In the genomic region with DNA sequence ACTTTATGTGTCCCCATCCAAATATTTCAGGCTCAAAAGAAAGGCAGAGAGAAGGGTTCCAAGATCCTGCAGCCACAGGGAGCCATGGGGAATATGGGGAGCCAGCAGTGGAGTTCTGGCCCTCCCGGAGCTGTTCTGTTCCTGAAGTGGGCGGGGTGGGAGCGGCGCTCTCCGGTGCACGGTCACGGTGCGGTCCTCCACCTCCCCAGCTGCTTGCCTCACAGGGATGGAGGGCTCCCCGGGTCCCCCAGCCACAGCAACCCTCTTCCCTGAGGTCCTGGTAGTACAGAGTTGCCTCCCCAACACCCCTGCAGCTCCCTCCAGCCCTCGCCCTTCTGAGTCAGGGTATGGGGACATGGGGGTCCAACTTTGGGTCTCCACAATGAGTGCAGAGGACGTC, we compare ENCODE assay signal across 16 cellular contexts. TPM values are rescaled to one million over a fixed set of nuclear protein-coding genes. Genes with fewer than 3 reads are reported as not detected.
DNase-seq lines count a peak whose midpoint lies in the region; ATAC-seq and TF ChIP-seq lines count a peak whose summit lies in the region.
"Had no signal": no experiment of that assay in that cellular context is flagged by ENCODE, and none has a peak within 500 bp of the region (broad histone marks: within the 10 kb centered on the region; RNA-seq: fewer than 3 reads in every experiment).

No MANE protein-coding gene starts in this region.

- H3K27ac ChIP-seq in right atrium auricular region: no peak overlapping the region
- no peak overlapping the region for H3K27ac ChIP-seq in right cardiac atrium (ENCODE audit: low read length)
- H3K27ac ChIP-seq in psoas muscle: no peak overlapping the region
- H3K27ac ChIP-seq: BLaER1 treated with 17β-estradiol and CSF1 and Interleukin-3, amounts not matched to agents 10 nM and 100 nM had no signal

- TF ChIP-seq CTCF in right atrium auricular region (IDR thresholded peaks at IDR 0.05): no peak
- no peak for TF ChIP-seq CTCF in psoas muscle (IDR thresholded peaks at IDR 0.05)

- H3K4me3 ChIP-seq in right atrium auricular region (no peak overlapping the region), right cardiac atrium (ENCODE audit: low read length) (no peak overlapping the region), psoas muscle (no peak overlapping the region)
- H3K4me3 ChIP-seq: BLaER1 treated with 17β-estradiol and CSF1 and Interleukin-3, amounts not matched to agents 10 nM and 100 nM had no signal

- H3K27me3 ChIP-seq in right atrium auricular region (no peaks in the 10 kb centered on the region), right cardiac atrium (ENCODE audit: control insufficient read depth, insufficient read depth) (no peaks in the 10 kb centered on the region), psoas muscle (ENCODE audit: insufficient read depth in 3 of 3, low read length in 2 of 3) (peaks cover 0 to 17% (median 4%) of the 10 kb centered on the region in 3 donors)
- H3K27me3 ChIP-seq: BLaER1 treated with 17β-estradiol and CSF1 and Interleukin-3, amounts not matched to agents 10 nM and 100 nM had no signal

- peak; percentile 64 for DNase-seq in Right ventricle myocardium inferior (ENCODE audit: missing footprints)
- no peak for DNase-seq in right atrium auricular region (ENCODE audit: low spot score)
- peak; percentile 34 to 60 (median 55) for DNase-seq in right cardiac atrium
- DNase-seq in psoas muscle: peak; percentile 10 to 39
- DNase-seq in iPS-NIHi11 (ENCODE audit: low spot score): no peak
- no peak for DNase-seq in stimulated activated CD4-positive, alpha-beta T cell treated with anti-CD3 and anti-CD28 coated beads, Interleukin-4, amount 100 ng/mL, for 24 hours
- no peak for DNase-seq in SHP77 treated with DMSO at 0.1 percent for 48 hours (lab: John Stamatoyannopoulos, UW)
- DNase-seq: 8988T; EL; KBM-7; NCI-H1092; NCI-H226; NCI-H526 treated with DMSO at 0.1 percent for 48 hours; NK-92 treated with Interleukin-12 subunit alpha and Interleukin-12 subunit beta, amount 100 ng/mL, for 24 hours had no signal

- no peaks in the 10 kb centered on the region for H3K9me3 ChIP-seq in right atrium auricular region
- no peaks in the 10 kb centered on the region for H3K9me3 ChIP-seq in right cardiac atrium (ENCODE audit: control insufficient read depth, low read length)
- H3K9me3 ChIP-seq in psoas muscle: no peaks in the 10 kb centered on the region

- intact Hi-C loops in Right ventricle myocardium inferior (cut with DNase I) (no loop called here), right cardiac atrium (cut with DNase I) (no loop called here), psoas muscle (cut with DNase I) (no loop called here)

- H3K36me3 ChIP-seq in right atrium auricular region (no peaks in the 10 kb centered on the region), psoas muscle (ENCODE audit: insufficient read depth in 1 of 2, low read depth in 1 of 2) (no peaks in the 10 kb centered on the region)
- H3K36me3 ChIP-seq: BLaER1 treated with 17β-estradiol and CSF1 and Interleukin-3, amounts not matched to agents 10 nM and 100 nM had no signal

- WGBS in right cardiac atrium: 65% methylated on average over 11 of the region's 11 CpGs
- 56 to 72% (median 66%) methylated on average over 11 of the region's 11 CpGs for WGBS in psoas muscle, 3 donors

- no peak for ATAC-seq in Right ventricle myocardium inferior
- ATAC-seq in right cardiac atrium: peak; percentile 24 to 38
- peak in 1 of 4 donors; percentile 19 for ATAC-seq in psoas muscle
- ATAC-seq in GM21576 (IDR thresholded peaks at IDR 0.05; ENCODE audit: unreplicated experiment): no peak

- H3K4me1 ChIP-seq in right atrium auricular region: no peaks in the 10 kb centered on the region
- peaks cover 2% of the 10 kb centered on the region for H3K4me1 ChIP-seq in right cardiac atrium (ENCODE audit: control insufficient read depth, insufficient read depth, low read length)
- peaks cover 6% of the 10 kb centered on the region for H3K4me1 ChIP-seq in psoas muscle

RNA-seq across cellular contexts. Expression of gene SNED1, which starts 26.2 kb away (rescaled TPM):
- total RNA-seq in Right ventricle myocardium inferior (6.7 TPM), right atrium auricular region (10 to 100 TPM in 1 of 2 donors, 1 to 10 TPM in 1; 9.9 to 16.4 TPM), right cardiac atrium (10 to 100 TPM; 13.8 to 19.2 (median 16.8) TPM), psoas muscle (10 to 100 TPM in 2 of 4 donors, 1 to 10 TPM in 2; 8.6 to 36.9 (median 11.1) TPM)
- polyA plus RNA-seq in right cardiac atrium (6.7 TPM), psoas muscle (1 to 10 TPM; 7.8 to 9.2 (median 9.2) TPM)

Comparison
In these comparisons a context has a peak if more than half of its experiments do, and no peak if none do; other contexts are left out.
1. ATAC-seq: peak in right cardiac atrium (2 of 2); none in Right ventricle myocardium inferior (single experiment) and GM21576 (single experiment).
2. DNase-seq: peak in Right ventricle myocardium inferior (single experiment), right cardiac atrium (3 of 3) and psoas muscle (2 of 2); none in right atrium auricular region (single experiment), iPS-NIHi11 (single experiment), stimulated activated CD4-positive, alpha-beta T cell treated with anti-CD3 and anti-CD28 coated beads, Interleukin-4, amount 100 ng/mL, for 24 hours (single experiment) and SHP77 treated with DMSO at 0.1 percent for 48 hours (single experiment).